Comparison of ENCODE assay signal across 24 cellular contexts in the genomic region with DNA sequence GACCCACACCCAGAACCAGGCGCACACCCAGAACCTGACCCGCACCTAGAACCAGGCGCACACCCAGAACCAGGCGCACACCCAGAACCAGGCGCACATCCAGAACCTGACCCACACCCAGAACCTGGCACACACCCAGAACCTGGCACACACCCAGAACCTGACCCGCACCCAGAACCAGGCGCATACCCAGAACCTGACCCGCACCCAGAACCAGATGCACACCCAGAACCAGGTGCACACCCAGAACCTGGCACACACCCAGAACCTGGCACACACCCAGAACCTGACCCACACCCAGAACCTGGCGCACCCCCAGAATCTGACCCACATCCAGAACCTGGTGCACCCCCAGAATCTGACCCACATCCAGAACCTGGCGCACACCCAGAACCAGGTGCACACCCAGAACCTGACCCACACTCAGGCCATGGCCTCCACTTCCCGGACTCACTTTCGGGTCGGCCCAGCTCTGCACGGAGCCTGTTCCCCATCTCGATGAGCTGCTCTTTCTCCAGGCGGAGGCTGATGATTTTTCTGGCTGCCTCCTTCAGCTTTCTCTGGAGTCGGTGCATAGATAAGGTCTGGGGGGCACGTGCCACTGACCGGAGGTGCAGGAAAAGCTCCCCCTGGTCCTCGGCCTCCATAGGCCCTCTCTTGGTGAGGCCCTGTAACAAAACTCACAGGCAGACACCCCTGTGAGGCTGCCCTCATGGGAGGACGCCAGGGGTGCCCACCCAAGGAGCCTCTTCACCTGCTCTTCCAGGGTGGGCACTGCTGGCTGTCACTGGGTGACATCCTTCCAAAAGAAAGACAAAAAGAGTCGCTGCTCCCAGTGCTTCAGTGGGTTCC. TPM values are rescaled to one million over a fixed set of nuclear protein-coding genes. Genes with fewer than 3 reads are reported as not detected.
DNase-seq lines count a peak whose midpoint lies in the region; ATAC-seq and TF ChIP-seq lines count a peak whose summit lies in the region.
"Had no signal": no experiment of that assay in that cellular context is flagged by ENCODE, and none has a peak within 500 bp of the region (broad histone marks: within the 10 kb centered on the region; RNA-seq: fewer than 3 reads in every experiment).

No MANE protein-coding gene starts in this region.

- 88 to 93% (median 89%) methylated on average over 13 to 22 of the region's 22 CpGs for WGBS in heart left ventricle, 4 donors

- in situ Hi-C loops in gastrocnemius medialis (cut with MboI; ENCODE audit: low sequenced_read_pairs in 4 of 4) = loop anchor here in 3 of 4 donors (10.0 kb wide), 1 partner anchor 117 kb away; the partner anchor contains the start of genes DCXR (in 3 of the 3) and RAC3 (in 3 of the 3)

- DNase-seq in GM10248 (ENCODE audit: extremely low spot score) (peak; percentile 18), iPS-NIHi11 (ENCODE audit: low spot score) (peak; percentile 9), gastrocnemius medialis (no peak), NCI-H2029 (lab: John Stamatoyannopoulos, UW) (no peak), putamen (ENCODE audit: low spot score) (no peak), foreskin keratinocyte (no peak), heart left ventricle (no peak)
- DNase-seq: CD4-positive, alpha-beta T cell; COR-L47; DMS 273 treated with DMSO at 0.1 percent for 48 hours; DMS79 treated with DMSO at 0.1 percent for 48 hours; IMR-90; Karpas-422; NCI-H1417; NCI-H187; NCI-H2107; NCI-H510A; NCI-H774; NK-92 treated with Interleukin-12 subunit alpha and Interleukin-12 subunit beta, amount 100 ng/mL, for 24 hours; SIG-M5 had no signal

- H3K27me3 ChIP-seq in gastrocnemius medialis (no peaks in the 10 kb centered on the region), foreskin keratinocyte (no peaks in the 10 kb centered on the region), heart left ventricle (no peaks in the 10 kb centered on the region)

- no peak for TF ChIP-seq POLR2A in gastrocnemius medialis (IDR thresholded peaks at IDR 0.05)
- no peak for TF ChIP-seq POLR2A in heart left ventricle (IDR thresholded peaks at IDR 0.05)

- ATAC-seq in gastrocnemius medialis (no peak), foreskin keratinocyte (no peak), heart left ventricle (no peak)
- ATAC-seq: GM23338 had no signal

- intact Hi-C loops in gastrocnemius medialis (cut with DNase I; ENCODE audit: low total_unique reads) (loop anchor here (5.0 kb wide), 1 partner anchor 54 kb away; the partner anchor contains the start of gene FASN), heart left ventricle (cut with DNase I) (loop anchor here in 5 of 10 donors (5.0 to 10.0 kb wide), 3 partner anchors 119 to 194 kb away; partner anchors contain the start of genes NOTUM (in 1 of the 5) and RAC3 (in 1 of the 5))

- no peak for TF ChIP-seq CTCF in 22Rv1 (IDR thresholded peaks at IDR 0.05)
- no peak for TF ChIP-seq CTCF in GM10248 (IDR thresholded peaks at IDR 0.05; ENCODE audit: control extremely low read depth, extremely low read depth, low read depth, missing control alignments)
- no peak for TF ChIP-seq CTCF in gastrocnemius medialis (IDR thresholded peaks at IDR 0.05 in 4 of 5, conservative IDR thresholded peaks at IDR 0.05 in 1 of 5)
- no peak for TF ChIP-seq CTCF in foreskin keratinocyte (conservative IDR thresholded peaks at IDR 0.05)
- TF ChIP-seq CTCF in heart left ventricle (IDR thresholded peaks at IDR 0.05) = no peak

- H3K9me3 ChIP-seq in gastrocnemius medialis = no peaks in the 10 kb centered on the region
- H3K9me3 ChIP-seq in heart left ventricle = no peaks in the 10 kb centered on the region
- H3K9me3 ChIP-seq: HAP-1 had no signal

- H3K36me3 ChIP-seq in gastrocnemius medialis (no peaks in the 10 kb centered on the region), heart left ventricle (peaks cover 0 to 9% (median 0%) of the 10 kb centered on the region in 9 donors)
- H3K36me3 ChIP-seq: HAP-1 had no signal

- H3K4me1 ChIP-seq in gastrocnemius medialis (peaks cover 17 to 20% of the 10 kb centered on the region in 2 donors), foreskin keratinocyte (no peaks in the 10 kb centered on the region), heart left ventricle (peaks cover 0 to 5% (median 0%) of the 10 kb centered on the region in 12 donors)
- H3K4me1 ChIP-seq: HAP-1 had no signal

- no peak overlapping the region for H3K4me3 ChIP-seq in gastrocnemius medialis
- no peak overlapping the region for H3K4me3 ChIP-seq in heart left ventricle
- H3K4me3 ChIP-seq: GM23338, HAP-1 had no signal

- H3K27ac ChIP-seq in 22Rv1 (peak overlapping the region; percentile 68), gastrocnemius medialis (peak overlapping the region; percentile 52 to 81 (median 72)), foreskin keratinocyte (no peak overlapping the region), heart left ventricle (no peak overlapping the region)
- H3K27ac ChIP-seq: HL-60 had no signal

- POLR2A ChIA-PET in GM10248 (lab: Yijun Ruan, JAX) = interaction anchor here (0.6 kb wide), 1 partner anchor 48 kb away, joined by 3 read pairs; no protein-coding TSS in a partner anchor

- CTCF ChIA-PET in GM10248 (lab: Yijun Ruan, JAX) = interaction anchor here (7.2 kb wide), 1 partner anchor 122 kb away, joined by 87 read pairs; the partner anchor contains the start of gene RAC3

RNA-seq across cellular contexts. Expression of gene FASN, which starts 53.3 kb away (rescaled TPM):
- total RNA-seq in gastrocnemius medialis (10 to 100 TPM; 16.3 to 34.5 (median 26.3) TPM), foreskin keratinocyte (451 and 574 TPM in 2 replicates), heart left ventricle (100 to 1,000 TPM in 1 of 9 donors, 10 to 100 TPM in 7, 1 to 10 TPM in 1; 6.9 to 103 (median 18.9) TPM)
- polyA plus RNA-seq in foreskin keratinocyte (357 and 440 TPM in 2 replicates), heart left ventricle (10 to 100 TPM; 17.5 to 47.5 TPM)

Comparison
In these comparisons a context has a peak if more than half of its experiments do, and no peak if none do; other contexts are left out.
1. H3K27ac ChIP-seq: peak in 22Rv1 (single experiment) and gastrocnemius medialis (4 of 4); none in foreskin keratinocyte (single experiment) and heart left ventricle (0 of 12).
2. DNase-seq: peak in GM10248 (single experiment) and iPS-NIHi11 (single experiment); none in gastrocnemius medialis (0 of 2), NCI-H2029 (single experiment), putamen (single experiment), foreskin keratinocyte (0 of 2) and heart left ventricle (0 of 5).